In genomic region chr17:12068946-12069345, GRCh38 we compare ENCODE assay signal across 24 cellular contexts. TPM values are rescaled to one million over a fixed set of nuclear protein-coding genes. Genes with fewer than 3 reads are reported as not detected.
A peak's percentile ranks its signal among the peaks of the same experiment; 100 is the strongest.
DNase-seq lines count a peak whose midpoint lies in the region; ATAC-seq and TF ChIP-seq lines count a peak whose summit lies in the region.
"Had no signal": no experiment of that assay in that cellular context is flagged by ENCODE, and none has a peak within 500 bp of the region (broad histone marks: within the 10 kb centered on the region; RNA-seq: fewer than 3 reads in every experiment).

No MANE protein-coding gene starts in this region.

- H3K4me1 ChIP-seq in neutrophil (ENCODE audit: control insufficient read depth in 1 of 2, insufficient read depth in 1 of 2, low read depth in 1 of 2, low read length in 1 of 2) (no peaks in the 10 kb centered on the region), tibial artery (no peaks in the 10 kb centered on the region), heart right ventricle (peaks cover 0 to 7% (median 0%) of the 10 kb centered on the region in 9 donors)
- H3K4me1 ChIP-seq: BLaER1 had no signal

- DNase-seq in dorsolateral prefrontal cortex = no peak
- no peak for DNase-seq in tibial artery
- DNase-seq in stimulated activated naive CD4-positive, alpha-beta T cell (lab: John Stamatoyannopoulos, UW) = no peak
- no peak for DNase-seq in heart right ventricle
- DNase-seq: CD4-positive, alpha-beta T cell; COR-L47; DND-41; HCEC 1CT; MV-4-11; NCI-H1105 treated with DMSO at 0.1 percent for 48 hours; NCI-H1694; NCI-H2081; NCI-H2171 treated with DMSO at 0.1 percent for 48 hours; NCI-H526 had no signal

- peaks cover 5% of the 10 kb centered on the region for H3K36me3 ChIP-seq in neutrophil
- H3K36me3 ChIP-seq in tibial artery = peaks cover 5 to 9% (median 8%) of the 10 kb centered on the region in 3 donors
- peaks cover 0 to 50% (median 0%) of the 10 kb centered on the region in 9 donors for H3K36me3 ChIP-seq in heart right ventricle

- TF ChIP-seq CTCF in dorsolateral prefrontal cortex (IDR thresholded peaks at IDR 0.05 in 54 of 56, conservative IDR thresholded peaks at IDR 0.05 in 2 of 56; ENCODE audit: low read depth in 1 of 56, partially characterized antibody in 56 of 56) = no peak
- no peak for TF ChIP-seq CTCF in neutrophil (IDR thresholded peaks at IDR 0.05)
- TF ChIP-seq CTCF in tibial artery (IDR thresholded peaks at IDR 0.05) = no peak
- TF ChIP-seq CTCF in heart right ventricle (IDR thresholded peaks at IDR 0.05) = no peak

- ATAC-seq in GM21390 (IDR thresholded peaks at IDR 0.05; ENCODE audit: unreplicated experiment) (no peak), heart right ventricle (no peak)
- ATAC-seq: GM12878, GM23338, HepG2, Right ventricle myocardium inferior had no signal

- no peaks in the 10 kb centered on the region for H3K9me3 ChIP-seq in neutrophil
- H3K9me3 ChIP-seq in tibial artery = no peaks in the 10 kb centered on the region
- no peaks in the 10 kb centered on the region for H3K9me3 ChIP-seq in heart right ventricle
- H3K9me3 ChIP-seq: SJSA1 had no signal

- H3K27ac ChIP-seq in angular gyrus (ENCODE audit: low read depth, low read length) (peak overlapping the region; percentile 87), dorsolateral prefrontal cortex (peak overlapping the region; percentile 17 to 99 (median 88)), neutrophil (peak overlapping the region; percentile 29), tibial artery (no peak overlapping the region), heart right ventricle (no peak overlapping the region)
- H3K27ac ChIP-seq: BLaER1, KMS-11, SJSA1 had no signal

- H3K4me3 ChIP-seq in dorsolateral prefrontal cortex = peak overlapping the region in 30 of 59 donors; percentile 5 to 64 (median 52)
- H3K4me3 ChIP-seq in neutrophil (ENCODE audit: low read depth in 1 of 2, low read length in 1 of 2) = no peak overlapping the region
- no peak overlapping the region for H3K4me3 ChIP-seq in tibial artery
- no peak overlapping the region for H3K4me3 ChIP-seq in heart right ventricle
- H3K4me3 ChIP-seq: BLaER1, GM12878, GM23338, SJSA1 had no signal

- H3K27me3 ChIP-seq in dorsolateral prefrontal cortex (no peaks in the 10 kb centered on the region), neutrophil (no peaks in the 10 kb centered on the region), tibial artery (no peaks in the 10 kb centered on the region), heart right ventricle (no peaks in the 10 kb centered on the region)
- H3K27me3 ChIP-seq: BLaER1, SJSA1 had no signal

- intact Hi-C loops in dorsolateral prefrontal cortex (cut with DNase I) (loop anchor here in 1 of 2 donors (5.0 kb wide), 2 partner anchors 47 to 72 kb away; partner anchors contain the start of genes MAP2K4 and ZNF18), tibial artery (cut with DNase I; ENCODE audit: low total_unique reads) (no loop called here), heart right ventricle (cut with DNase I) (no loop called here)

RNA-seq across cellular contexts. Expression of gene MAP2K4, which starts 48.3 kb away (rescaled TPM):
- total RNA-seq in dorsolateral prefrontal cortex (100 to 1,000 TPM in 111 of 120 experiments, 10 to 100 TPM in 9; 73.7 to 171 (median 137) TPM), heart right ventricle (10 to 100 TPM; 24.0 to 42.7 (median 33.4) TPM)
- polyA plus RNA-seq in heart right ventricle = 10 to 100 TPM in 1 of 2 donors, 1 to 10 TPM in 1; 7.2 to 14.8 TPM

Comparison
In these comparisons a context has a peak if more than half of its experiments do, and no peak if none do; other contexts are left out.
1. H3K27ac ChIP-seq: peak in angular gyrus (single experiment), dorsolateral prefrontal cortex (59 of 59) and neutrophil (single experiment); none in tibial artery (0 of 2) and heart right ventricle (0 of 10).
2. H3K4me3 ChIP-seq: peak in dorsolateral prefrontal cortex (30 of 59); none in neutrophil (0 of 2), tibial artery (0 of 2) and heart right ventricle (0 of 10).